ENCODE assay signal across 11 cellular contexts in genomic region chr19:33292595-33293254, GRCh38. TPM values are rescaled to one million over a fixed set of nuclear protein-coding genes. Genes with fewer than 3 reads are reported as not detected.
A peak's percentile ranks its signal among the peaks of the same experiment; 100 is the strongest.
DNase-seq lines count a peak whose midpoint lies in the region; ATAC-seq and TF ChIP-seq lines count a peak whose summit lies in the region.
"Had no signal": no experiment of that assay in that cellular context is flagged by ENCODE, and none has a peak within 500 bp of the region (broad histone marks: within the 10 kb centered on the region; RNA-seq: fewer than 3 reads in every experiment).

No MANE protein-coding gene starts in this region.

- DNase-seq in cardiac muscle cell (ENCODE audit: low read depth in 1 of 2, low spot score in 1 of 2) (peak in 1 of 2 donors; percentile 18), Right ventricle myocardium inferior (ENCODE audit: missing footprints) (no peak), WERI-Rb-1 (peak; percentile 34), right lobe of liver (peak; percentile 64 to 93 (median 89)), aorta (peak; percentile 46 to 71), neural progenitor cell (ENCODE audit: low spot score) (no peak), natural killer cell (no peak)
- DNase-seq: foreskin melanocyte, NCI-H2029 treated with DMSO at 0.1 percent for 48 hours had no signal

- H3K4me3 Mint-ChIP-seq in neural progenitor cell (no peak overlapping the region), natural killer cell (no peak overlapping the region)
- H3K4me3 Mint-ChIP-seq: activated naive CD8-positive, alpha-beta T cell had no signal

- intact Hi-C loops in Right ventricle myocardium inferior (cut with DNase I): no loop called here
- intact Hi-C loops in right lobe of liver (cut with DNase I): no loop called here
- intact Hi-C loops in aorta (cut with DNase I): no loop called here
- intact Hi-C loops in natural killer cell (cut with micrococcal nuclease): no loop called here

- H2AFZ ChIP-seq in neural progenitor cell (replicated peaks): no peak overlapping the region

- no peaks in the 10 kb centered on the region for H3K36me3 ChIP-seq in cardiac muscle cell
- no peaks in the 10 kb centered on the region for H3K36me3 ChIP-seq in WERI-Rb-1
- H3K36me3 ChIP-seq in right lobe of liver: no peaks in the 10 kb centered on the region
- H3K36me3 ChIP-seq in aorta (ENCODE audit: control insufficient read depth in 1 of 2, insufficient read depth in 2 of 2, low read length in 1 of 2): no peaks in the 10 kb centered on the region
- H3K36me3 ChIP-seq in neural progenitor cell: no peaks in the 10 kb centered on the region

- H3K4me3 ChIP-seq in cardiac muscle cell (no peak overlapping the region), WERI-Rb-1 (ENCODE audit: low read depth, low read length) (no peak overlapping the region), right lobe of liver (peak overlapping the region in 1 of 3 donors; percentile 6), aorta (ENCODE audit: low read length in 2 of 2) (no peak overlapping the region), neural progenitor cell (no peak overlapping the region)

- no peaks in the 10 kb centered on the region for H4K20me1 ChIP-seq in neural progenitor cell (ENCODE audit: low read depth)

- H3K27me3 Mint-ChIP-seq in neural progenitor cell (ENCODE audit: insufficient read depth, low read depth) (peaks cover 18% of the 10 kb centered on the region), natural killer cell (ENCODE audit: low read depth in 2 of 2) (peaks cover 0 to 4% of the 10 kb centered on the region in 2 donors)

- no peaks in the 10 kb centered on the region for H3K79me2 ChIP-seq in neural progenitor cell (ENCODE audit: low read depth)

- H3K9me3 Mint-ChIP-seq in neural progenitor cell (peaks cover 9% of the 10 kb centered on the region), natural killer cell (peaks cover 4 to 7% of the 10 kb centered on the region in 2 donors)

- TF ChIP-seq CTCF in cardiac muscle cell (IDR thresholded peaks at IDR 0.05; ENCODE audit: low read depth, low read length): no peak
- no peak for TF ChIP-seq CTCF in WERI-Rb-1 (IDR thresholded peaks at IDR 0.05; ENCODE audit: low read depth, low read length)
- TF ChIP-seq CTCF in right lobe of liver (IDR thresholded peaks at IDR 0.05): no peak
- no peak for TF ChIP-seq CTCF in neural progenitor cell (IDR thresholded peaks at IDR 0.05)
- TF ChIP-seq CTCF in natural killer cell (IDR thresholded peaks at IDR 0.05): no peak

- TF ChIP-seq POLR2A in right lobe of liver (IDR thresholded peaks at IDR 0.05): peak; percentile 50

- H3K9me3 ChIP-seq in cardiac muscle cell (ENCODE audit: low read depth) (no peaks in the 10 kb centered on the region), WERI-Rb-1 (ENCODE audit: severe bottlenecking) (peaks cover 12% of the 10 kb centered on the region), right lobe of liver (no peaks in the 10 kb centered on the region), aorta (ENCODE audit: control insufficient read depth, low read length) (peaks cover 2% of the 10 kb centered on the region), neural progenitor cell (ENCODE audit: low read depth) (no peaks in the 10 kb centered on the region)

- no peak overlapping the region for H3K9ac ChIP-seq in neural progenitor cell

- no peaks in the 10 kb centered on the region for H3K27me3 ChIP-seq in cardiac muscle cell
- H3K27me3 ChIP-seq in WERI-Rb-1 (ENCODE audit: insufficient read depth, low read depth, severe bottlenecking): no peaks in the 10 kb centered on the region
- H3K27me3 ChIP-seq in right lobe of liver: no peaks in the 10 kb centered on the region
- no peaks in the 10 kb centered on the region for H3K27me3 ChIP-seq in aorta (ENCODE audit: control insufficient read depth in 1 of 2, insufficient read depth in 2 of 2, low read length in 1 of 2)
- H3K27me3 ChIP-seq in neural progenitor cell: no peaks in the 10 kb centered on the region

- H3K36me3 Mint-ChIP-seq in neural progenitor cell (no peaks in the 10 kb centered on the region), natural killer cell (peaks cover 16% of the 10 kb centered on the region)

- H3K4me1 ChIP-seq in cardiac muscle cell (ENCODE audit: low read depth) (peaks cover 12% of the 10 kb centered on the region), right lobe of liver (peaks cover 0 to 58% (median 28%) of the 10 kb centered on the region in 4 donors), aorta (ENCODE audit: control insufficient read depth in 1 of 2, insufficient read depth in 2 of 2, low read length in 2 of 2) (no peaks in the 10 kb centered on the region), neural progenitor cell (peaks cover 7% of the 10 kb centered on the region)

- 20% methylated on average over 13 of the region's 16 CpGs for WGBS in right lobe of liver (ENCODE audit: insufficient coverage, low coverage, low lambda C conversion rate, missing lambda C conversion rate)
- 61 to 68% methylated on average over 16 of the region's 16 CpGs for WGBS in aorta, 2 donors

- H3K4me1 Mint-ChIP-seq in neural progenitor cell: peaks cover 10% of the 10 kb centered on the region
- peaks cover 5 to 6% of the 10 kb centered on the region in 2 donors for H3K4me1 Mint-ChIP-seq in natural killer cell

- no peak for ATAC-seq in Right ventricle myocardium inferior
- peak; percentile 60 to 67 (median 64) for ATAC-seq in right lobe of liver
- ATAC-seq in aorta (ENCODE audit: low FRiP score): no peak
- no peak for ATAC-seq in HG02642 (IDR thresholded peaks at IDR 0.05; ENCODE audit: poor library complexity, unreplicated experiment)
- no peak for ATAC-seq in natural killer cell

- no peak overlapping the region for H3K27ac Mint-ChIP-seq in neural progenitor cell
- no peak overlapping the region for H3K27ac Mint-ChIP-seq in natural killer cell
- H3K27ac Mint-ChIP-seq: activated naive CD8-positive, alpha-beta T cell had no signal

- H3K4me2 ChIP-seq in neural progenitor cell: no peak overlapping the region

- H3K27ac ChIP-seq in cardiac muscle cell (peak overlapping the region; percentile 68), WERI-Rb-1 (peak overlapping the region; percentile 36), right lobe of liver (peak overlapping the region; percentile 71 to 81 (median 81)), aorta (ENCODE audit: low read depth in 1 of 2, low read length in 2 of 2) (no peak overlapping the region), neural progenitor cell (no peak overlapping the region)

- H3F3A ChIP-seq in neural progenitor cell (ENCODE audit: low read depth): no peaks in the 10 kb centered on the region

RNA-seq across cellular contexts. Expression of gene CEBPA, which starts 9.6 kb away (rescaled TPM):
- total RNA-seq in cardiac muscle cell (6.2 and 6.7 TPM in 2 replicates), Right ventricle myocardium inferior (4.9 TPM), right lobe of liver (100 to 1,000 TPM in 4 of 6 experiments, 10 to 100 TPM in 2; 53.9 to 163 (median 119) TPM), aorta (10 to 100 TPM in 1 of 2 donors, 1 to 10 TPM in 1; 6.1 to 10.3 TPM), neural progenitor cell (ENCODE audit: low replicate concordance) (0.71 and 2.9 TPM in 2 replicates), natural killer cell (10 to 100 TPM in 1 of 3 donors, 1 to 10 TPM in 2; 7.6 to 19.5 (median 8.2) TPM)
- polyA plus RNA-seq in cardiac muscle cell (2.4 and 3.2 TPM in 2 replicates), aorta (10 to 100 TPM in 1 of 2 donors, 1 to 10 TPM in 1; 1.0 to 14.3 TPM)

Comparison
In these comparisons a context has a peak if more than half of its experiments do, and no peak if none do; other contexts are left out.
1. DNase-seq: peak in WERI-Rb-1 (single experiment), right lobe of liver (3 of 3) and aorta (2 of 2); none in Right ventricle myocardium inferior (single experiment), neural progenitor cell (single experiment) and natural killer cell (single experiment).
2. H3K27ac ChIP-seq: peak in cardiac muscle cell (single experiment), WERI-Rb-1 (single experiment) and right lobe of liver (3 of 3); none in aorta (0 of 2) and neural progenitor cell (single experiment).
3. ATAC-seq: peak in right lobe of liver (4 of 4); none in Right ventricle myocardium inferior (single experiment), aorta (single experiment), HG02642 (single experiment) and natural killer cell (0 of 3).